Comparison of ENCODE assay signal across 9 cellular contexts in genomic region chr22:23226497-23226850, GRCh38. TPM values are rescaled to one million over a fixed set of nuclear protein-coding genes. Genes with fewer than 3 reads are reported as not detected.
DNase-seq lines count a peak whose midpoint lies in the region; ATAC-seq and TF ChIP-seq lines count a peak whose summit lies in the region.
"Had no signal": no experiment of that assay in that cellular context is flagged by ENCODE, and none has a peak within 500 bp of the region (broad histone marks: within the 10 kb centered on the region; RNA-seq: fewer than 3 reads in every experiment).

No MANE protein-coding gene starts in this region.

- TF ChIP-seq CTCF in A673 (conservative IDR thresholded peaks at IDR 0.05; ENCODE audit: low read depth, low read length) = no peak

- no peak overlapping the region for H3K4me3 ChIP-seq in A673 (ENCODE audit: low read depth, low read length, poor library complexity, severe bottlenecking)
- H3K4me3 ChIP-seq in MG63 = no peak overlapping the region
- peak overlapping the region in 1 of 2 donors; percentile 24 for H3K4me3 ChIP-seq in mucosa of rectum (ENCODE audit: low read length in 2 of 2)
- H3K4me3 ChIP-seq: K562 had no signal

- no peak for ATAC-seq in stimulated activated memory B cell treated with anti-CD40 and anti-IgM and Interleukin-4, amounts not matched to agents 10 μg/mL and 1 μg/mL and 100 μg/mL, for 72 hours
- ATAC-seq: K562 had no signal

- peaks cover 10% of the 10 kb centered on the region for H3K9me3 Mint-ChIP-seq in stimulated activated memory B cell treated with anti-CD40 and anti-IgM and Interleukin-4, amounts not matched to agents 10 μg/mL and 1 μg/mL and 100 μg/mL, for 72 hours

- peaks cover 11% of the 10 kb centered on the region for H3K36me3 ChIP-seq in A673 (ENCODE audit: insufficient read depth, low read length, poor library complexity, severe bottlenecking)
- peaks cover 11% of the 10 kb centered on the region for H3K36me3 ChIP-seq in MG63
- no peaks in the 10 kb centered on the region for H3K36me3 ChIP-seq in mucosa of rectum (ENCODE audit: control insufficient read depth in 2 of 2, insufficient read depth in 2 of 2, low read length in 2 of 2)

- H3K4me1 ChIP-seq in A673 (ENCODE audit: insufficient read depth, low read length, poor library complexity, severe bottlenecking) = peaks cover 29% of the 10 kb centered on the region
- peaks cover 35 to 45% of the 10 kb centered on the region in 2 donors for H3K4me1 ChIP-seq in mucosa of rectum (ENCODE audit: control insufficient read depth in 2 of 2, insufficient read depth in 2 of 2, low read length in 2 of 2)

- H3K9ac ChIP-seq in mucosa of rectum (ENCODE audit: low read depth in 1 of 2, low read length in 2 of 2) = peak overlapping the region; percentile 9 to 35

- CTCF ChIA-PET in A673 (lab: Charles Lee) = interaction anchor here (0.6 kb wide), 2 partner anchors 48 to 510 kb away, joined by 4 read pairs; no protein-coding TSS in a partner anchor

- H3K27ac ChIP-seq in A673 (ENCODE audit: low read depth, low read length, poor library complexity, severe bottlenecking) = peak overlapping the region; percentile 62
- H3K27ac ChIP-seq in cingulate gyrus (ENCODE audit: low read depth, low read length) = peak overlapping the region; percentile 20
- peak overlapping the region; percentile 73 to 77 for H3K27ac ChIP-seq in mucosa of rectum (ENCODE audit: low read depth in 2 of 2, low read length in 2 of 2)

- H3K27me3 Mint-ChIP-seq in stimulated activated memory B cell treated with anti-CD40 and anti-IgM and Interleukin-4, amounts not matched to agents 10 μg/mL and 1 μg/mL and 100 μg/mL, for 72 hours = no peaks in the 10 kb centered on the region

- H3K27ac Mint-ChIP-seq in stimulated activated memory B cell treated with anti-CD40 and anti-IgM and Interleukin-4, amounts not matched to agents 10 μg/mL and 1 μg/mL and 100 μg/mL, for 72 hours = no peak overlapping the region

- H3K9me3 ChIP-seq in A673 (ENCODE audit: low read depth, low read length, poor library complexity, severe bottlenecking) = peaks cover 19% of the 10 kb centered on the region
- H3K9me3 ChIP-seq in MG63 = peaks cover 17% of the 10 kb centered on the region
- H3K9me3 ChIP-seq in mucosa of rectum (ENCODE audit: control insufficient read depth in 2 of 2, low read length in 2 of 2) = no peaks in the 10 kb centered on the region

- POLR2A ChIA-PET in A673 (lab: Charles Lee; ENCODE audit: low non-redundant PET) = no interaction called here

- intact Hi-C loops in A673 (cut with micrococcal nuclease; ENCODE audit: unreplicated experiment) = no loop called here

- TSS peak; percentile 24 for BruUV-seq in A673 (replicated peaks; lab: Mats Ljungman, UMichigan)

- peaks cover 33% of the 10 kb centered on the region for H3K36me3 Mint-ChIP-seq in stimulated activated memory B cell treated with anti-CD40 and anti-IgM and Interleukin-4, amounts not matched to agents 10 μg/mL and 1 μg/mL and 100 μg/mL, for 72 hours

- H3K27me3 ChIP-seq in A673 (replicated peaks; ENCODE audit: insufficient read depth, low read depth, low read length, poor library complexity) (no peaks in the 10 kb centered on the region), MG63 (no peaks in the 10 kb centered on the region), mucosa of rectum (ENCODE audit: control insufficient read depth in 2 of 2, insufficient read depth in 2 of 2, low read length in 2 of 2) (no peaks in the 10 kb centered on the region)

- H3K4me1 Mint-ChIP-seq in stimulated activated memory B cell treated with anti-CD40 and anti-IgM and Interleukin-4, amounts not matched to agents 10 μg/mL and 1 μg/mL and 100 μg/mL, for 72 hours = peaks cover 20% of the 10 kb centered on the region

- H3K4me3 Mint-ChIP-seq in stimulated activated memory B cell treated with anti-CD40 and anti-IgM and Interleukin-4, amounts not matched to agents 10 μg/mL and 1 μg/mL and 100 μg/mL, for 72 hours = no peak overlapping the region

- DNase-seq in A673 (ENCODE audit: low spot score) (no peak), MG63 (peak; percentile 50), 8988T (no peak), NCI-H1417 treated with DMSO at 0.1 percent for 48 hours (lab: John Stamatoyannopoulos, UW) (no peak)
- no peak for DNase-seq in activated effector memory CD4-positive, alpha-beta T cell treated with Interleukin-2 at 50 U/mL for 16 hours

RNA-seq across cellular contexts. Expression of gene BCR, which starts 46.2 kb away (rescaled TPM):
- total RNA-seq in A673 (2021) = 62.5 and 63.1 TPM in 2 replicates
- 10.6 and 17.3 TPM in 2 replicates for total RNA-seq in MG63 (2014; rRNA removed; shearing (Covaris generic); ENCODE audit: low replicate concordance)

Comparison
In these comparisons a context has a peak if more than half of its experiments do, and no peak if none do; other contexts are left out.
1. H3K27ac ChIP-seq: peak in every context shown above with its lines; median percentile 75 in mucosa of rectum; 62 in A673; 20 in cingulate gyrus.